Comparison of ENCODE assay signal across 25 cellular contexts in genomic region chr17:74918906-74919305, GRCh38. TPM values are rescaled to one million over a fixed set of nuclear protein-coding genes. Genes with fewer than 3 reads are reported as not detected.
"Had no signal": no experiment of that assay in that cellular context is flagged by ENCODE, and none has a peak within 500 bp of the region (broad histone marks: within the 10 kb centered on the region; RNA-seq: fewer than 3 reads in every experiment).

No MANE protein-coding gene starts in this region.

- ATAC-seq: activated CD8-positive, alpha-beta memory T cell treated with anti-CD3 and anti-CD28 coated beads, Interleukin-2, amount 10 ng/mL, durations not matched to agents 7 days and 5 days; Right ventricle myocardium inferior; T-helper 17 cell had no signal

- H3K9me3 Mint-ChIP-seq: activated CD4-positive, alpha-beta T cell treated with anti-CD3 and anti-CD28 coated beads, Interleukin-2, amount 10 ng/mL, durations not matched to agents 24 days and 14 days; activated T-cell treated with anti-CD3 and anti-CD28 coated beads, Interleukin-2, amount 50 U/mL, for 24 hours; activated T-helper 1 cell treated with anti-CD3 and anti-CD28 coated beads, Interleukin-12 subunit alpha, Interleukin-12 subunit beta, Interleukin-2, Interleukin-4 antibody, amounts not matched to agents 30 ng/mL and 10 ng/mL and 1 ng/mL, durations not matched to agents 14 hours and 24 hours and 36 hours had no signal

- DNase-seq: activated B cell treated with CpG ODN at 0.5 μM for 24 hours; activated CD4-positive, alpha-beta T cell treated with anti-CD3 and anti-CD28 coated beads for 1 hour; activated CD4-positive, alpha-beta T cell treated with anti-CD3 and anti-CD28 coated beads, Interleukin-2, amount 10 ng/mL, durations not matched to agents 24 days and 14 days; activated CD8-positive, alpha-beta memory T cell treated with anti-CD3 and anti-CD28 coated beads, Interleukin-2, amount 10 ng/mL, durations not matched to agents 7 days and 5 days; activated effector memory CD4-positive, alpha-beta T cell treated with Interleukin-2 at 50 U/mL for 16 hours; activated naive CD4-positive, alpha-beta T cell treated with Interleukin-2 at 50 U/mL for 16 hours; activated T-cell treated with anti-CD3 and anti-CD28 coated beads, Interleukin-2, amount 50 U/mL, for 24 hours; brain microvascular endothelial cell; KBM-7; NCI-H1048; NCI-H2171; NCI-H226; NCI-H526; NCI-H774; NK-92 treated with Interleukin-12 subunit alpha and Interleukin-12 subunit beta, amount 100 ng/mL, for 24 hours; T-helper 17 cell; T-helper 9 cell had no signal

- H3K36me3 Mint-ChIP-seq: activated CD8-positive, alpha-beta memory T cell treated with anti-CD3 and anti-CD28 coated beads, Interleukin-2, amount 10 ng/mL, durations not matched to agents 7 days and 5 days; activated naive CD8-positive, alpha-beta T cell had no signal

- H3K27ac ChIP-seq: brain microvascular endothelial cell, cardiac muscle cell had no signal

- H3K27ac Mint-ChIP-seq: activated B cell treated with CpG ODN at 0.5 μM for 24 hours; activated CD4-positive, alpha-beta T cell treated with anti-CD3 and anti-CD28 coated beads, Interleukin-2, amount 10 ng/mL, durations not matched to agents 24 days and 14 days; activated CD8-positive, alpha-beta memory T cell treated with anti-CD3 and anti-CD28 coated beads, Interleukin-2, amount 10 ng/mL, durations not matched to agents 7 days and 5 days; activated naive CD8-positive, alpha-beta T cell; activated T-cell treated with anti-CD3 and anti-CD28 coated beads, Interleukin-2, amount 50 U/mL, for 24 hours; activated T-helper 1 cell treated with anti-CD3 and anti-CD28 coated beads, Interleukin-12 subunit alpha, Interleukin-12 subunit beta, Interleukin-2, Interleukin-4 antibody, amounts not matched to agents 30 ng/mL and 10 ng/mL and 1 ng/mL, durations not matched to agents 14 hours and 24 hours and 36 hours; T-helper 17 cell had no signal

- H3K4me1 Mint-ChIP-seq: activated CD4-positive, alpha-beta T cell treated with anti-CD3 and anti-CD28 coated beads, Interleukin-2, amount 10 ng/mL, durations not matched to agents 24 days and 14 days had no signal

- H3K4me3 Mint-ChIP-seq: activated B cell treated with CpG ODN at 0.5 μM for 24 hours; activated CD4-positive, alpha-beta T cell treated with anti-CD3 and anti-CD28 coated beads, Interleukin-2, amount 10 ng/mL, durations not matched to agents 24 days and 14 days; activated CD8-positive, alpha-beta memory T cell treated with anti-CD3 and anti-CD28 coated beads, Interleukin-2, amount 10 ng/mL, durations not matched to agents 7 days and 5 days; activated naive CD8-positive, alpha-beta T cell; activated T-cell treated with anti-CD3 and anti-CD28 coated beads, Interleukin-2, amount 50 U/mL, for 24 hours; activated T-helper 1 cell treated with anti-CD3 and anti-CD28 coated beads, Interleukin-12 subunit alpha, Interleukin-12 subunit beta, Interleukin-2, Interleukin-4 antibody, amounts not matched to agents 30 ng/mL and 10 ng/mL and 1 ng/mL, durations not matched to agents 14 hours and 24 hours and 36 hours; T-helper 17 cell had no signal

- H3K36me3 ChIP-seq: brain microvascular endothelial cell, cardiac muscle cell had no signal

- H3K4me3 ChIP-seq: cardiac muscle cell had no signal

RNA-seq across cellular contexts. Expression of gene USH1G, which starts 4.1 kb away (rescaled TPM):
- total RNA-seq: activated B cell treated with CpG ODN at 0.5 μM for 24 hours; activated CD4-positive, alpha-beta T cell treated with anti-CD3 and anti-CD28 coated beads, Interleukin-2, amount 10 ng/mL, durations not matched to agents 24 days and 14 days; activated CD8-positive, alpha-beta memory T cell treated with anti-CD3 and anti-CD28 coated beads, Interleukin-2, amount 10 ng/mL, durations not matched to agents 7 days and 5 days; activated T-helper 1 cell treated with anti-CD3 and anti-CD28 coated beads, Interleukin-12 subunit alpha, Interleukin-12 subunit beta, Interleukin-2, Interleukin-4 antibody, amounts not matched to agents 30 ng/mL and 10 ng/mL and 1 ng/mL, durations not matched to agents 14 hours and 24 hours and 36 hours; LHCN-M2; M059J; NCI-H460; Right ventricle myocardium inferior; SK-MEL-5; T-helper 17 cell had no signal

RNA-seq across cellular contexts. Expression of gene OTOP2, which starts 5.2 kb away (rescaled TPM):
- total RNA-seq: activated B cell treated with CpG ODN at 0.5 μM for 24 hours; activated CD4-positive, alpha-beta T cell treated with anti-CD3 and anti-CD28 coated beads, Interleukin-2, amount 10 ng/mL, durations not matched to agents 24 days and 14 days; activated CD8-positive, alpha-beta memory T cell treated with anti-CD3 and anti-CD28 coated beads, Interleukin-2, amount 10 ng/mL, durations not matched to agents 7 days and 5 days; activated T-helper 1 cell treated with anti-CD3 and anti-CD28 coated beads, Interleukin-12 subunit alpha, Interleukin-12 subunit beta, Interleukin-2, Interleukin-4 antibody, amounts not matched to agents 30 ng/mL and 10 ng/mL and 1 ng/mL, durations not matched to agents 14 hours and 24 hours and 36 hours; cardiac muscle cell; LHCN-M2; M059J; NCI-H460; Right ventricle myocardium inferior; SK-MEL-5; T-helper 17 cell had no signal

RNA-seq across cellular contexts. Expression of gene OTOP3, which starts 16.8 kb away (rescaled TPM):
- total RNA-seq: activated B cell treated with CpG ODN at 0.5 μM for 24 hours; activated CD4-positive, alpha-beta T cell treated with anti-CD3 and anti-CD28 coated beads, Interleukin-2, amount 10 ng/mL, durations not matched to agents 24 days and 14 days; activated CD8-positive, alpha-beta memory T cell treated with anti-CD3 and anti-CD28 coated beads, Interleukin-2, amount 10 ng/mL, durations not matched to agents 7 days and 5 days; activated T-helper 1 cell treated with anti-CD3 and anti-CD28 coated beads, Interleukin-12 subunit alpha, Interleukin-12 subunit beta, Interleukin-2, Interleukin-4 antibody, amounts not matched to agents 30 ng/mL and 10 ng/mL and 1 ng/mL, durations not matched to agents 14 hours and 24 hours and 36 hours; cardiac muscle cell; LHCN-M2; M059J; NCI-H460; Right ventricle myocardium inferior; SK-MEL-5; T-helper 17 cell had no signal

RNA-seq across cellular contexts. Expression of gene FADS6, which starts 25.5 kb away (rescaled TPM):
- total RNA-seq: activated B cell treated with CpG ODN at 0.5 μM for 24 hours; activated CD4-positive, alpha-beta T cell treated with anti-CD3 and anti-CD28 coated beads, Interleukin-2, amount 10 ng/mL, durations not matched to agents 24 days and 14 days; activated CD8-positive, alpha-beta memory T cell treated with anti-CD3 and anti-CD28 coated beads, Interleukin-2, amount 10 ng/mL, durations not matched to agents 7 days and 5 days; activated T-helper 1 cell treated with anti-CD3 and anti-CD28 coated beads, Interleukin-12 subunit alpha, Interleukin-12 subunit beta, Interleukin-2, Interleukin-4 antibody, amounts not matched to agents 30 ng/mL and 10 ng/mL and 1 ng/mL, durations not matched to agents 14 hours and 24 hours and 36 hours; LHCN-M2; M059J; NCI-H460; SK-MEL-5; T-helper 17 cell had no signal
